ENCODE assay signal across 1 cellular context in genomic region chr19:16654151-16654550, GRCh38.
TF ChIP-seq lines count a peak whose summit lies in the region.

No MANE protein-coding gene starts in this region.

TF ChIP-seq in GM12878, 131 proteins besides CTCF, POLR2A, EP300 and RAD21:
- no peak for TF ChIP-seq MTA2 (IDR thresholded peaks at IDR 0.05; ENCODE audit: low read depth)
- TF ChIP-seq IKZF2 (IDR thresholded peaks at IDR 0.05) = no peak
- TF ChIP-seq SP1 (IDR thresholded peaks at IDR 0.05; ENCODE audit: low read depth, low read length) = peak; percentile 23
- TF ChIP-seq CREM (IDR thresholded peaks at IDR 0.05; ENCODE audit: low read depth) = no peak
- no peak for TF ChIP-seq ZNF384 (IDR thresholded peaks at IDR 0.05; ENCODE audit: borderline replicate concordance, low read depth, low read length)
- no peak for TF ChIP-seq CBFB (IDR thresholded peaks at IDR 0.05; ENCODE audit: low read depth)
- no peak for TF ChIP-seq BCL3 (IDR thresholded peaks at IDR 0.05; ENCODE audit: borderline replicate concordance, insufficient read depth, low read depth, low read length, poor library complexity, severe bottlenecking)
- TF ChIP-seq TCF12 (IDR thresholded peaks at IDR 0.05; ENCODE audit: low read depth, low read length) = no peak
- peak; percentile 80 for TF ChIP-seq USF1 (IDR thresholded peaks at IDR 0.05; ENCODE audit: borderline replicate concordance, extremely low read length, insufficient read depth, low read depth, low read length)
- TF ChIP-seq SIN3A (IDR thresholded peaks at IDR 0.05; ENCODE audit: low read depth, low read length) = no peak
- TF ChIP-seq NKRF (conservative IDR thresholded peaks at IDR 0.05) = no peak
- TF ChIP-seq GABPA (IDR thresholded peaks at IDR 0.05; ENCODE audit: low read depth) = no peak
- TF ChIP-seq WRNIP1 (IDR thresholded peaks at IDR 0.05; ENCODE audit: borderline replicate concordance, low read depth, low read length) = no peak
- TF ChIP-seq SMARCA5 (IDR thresholded peaks at IDR 0.05) = no peak
- TF ChIP-seq CBX5 (IDR thresholded peaks at IDR 0.05; ENCODE audit: low read depth) = no peak
- no peak for TF ChIP-seq ETV6 (conservative IDR thresholded peaks at IDR 0.05 in 1 of 2, IDR thresholded peaks at IDR 0.05 in 1 of 2; ENCODE audit: borderline replicate concordance in 1 of 2, low read depth in 1 of 2)
- no peak for TF ChIP-seq RELB (IDR thresholded peaks at IDR 0.05; ENCODE audit: low read depth)
- TF ChIP-seq SREBF2 (IDR thresholded peaks at IDR 0.05; ENCODE audit: low read length) = no peak
- TF ChIP-seq RAD51 (IDR thresholded peaks at IDR 0.05) = peak; percentile 50; the same call in 1 of the 2 replicates
- TF ChIP-seq ZNF217 (IDR thresholded peaks at IDR 0.05) = no peak
- TF ChIP-seq PAX8 (IDR thresholded peaks at IDR 0.05) = no peak
- peak; percentile 31; the same call in 1 of the 2 replicates for TF ChIP-seq USF2 (IDR thresholded peaks at IDR 0.05; ENCODE audit: borderline replicate concordance, low read depth, low read length)
- no peak for TF ChIP-seq CEBPZ (IDR thresholded peaks at IDR 0.05; ENCODE audit: low read depth, low read length)
- no peak for TF ChIP-seq TARDBP (IDR thresholded peaks at IDR 0.05; ENCODE audit: borderline replicate concordance)
- no peak for TF ChIP-seq ZBTB40 (IDR thresholded peaks at IDR 0.05; ENCODE audit: borderline replicate concordance)
- TF ChIP-seq RCOR1 (conservative IDR thresholded peaks at IDR 0.05; ENCODE audit: low read depth, low read length) = no peak
- 0 out of 2 replicates have a peak, but pooled peaks have one; percentile 52 for TF ChIP-seq ATF3 (IDR thresholded peaks at IDR 0.05; ENCODE audit: borderline replicate concordance, extremely low read depth, low read depth, low read length)
- TF ChIP-seq FOS (IDR thresholded peaks at IDR 0.05; ENCODE audit: borderline replicate concordance, extremely low read depth, insufficient read length) = peak; percentile 13
TF ChIP-seq in GM12878: peak in this region for 6.
